In the genomic region with DNA sequence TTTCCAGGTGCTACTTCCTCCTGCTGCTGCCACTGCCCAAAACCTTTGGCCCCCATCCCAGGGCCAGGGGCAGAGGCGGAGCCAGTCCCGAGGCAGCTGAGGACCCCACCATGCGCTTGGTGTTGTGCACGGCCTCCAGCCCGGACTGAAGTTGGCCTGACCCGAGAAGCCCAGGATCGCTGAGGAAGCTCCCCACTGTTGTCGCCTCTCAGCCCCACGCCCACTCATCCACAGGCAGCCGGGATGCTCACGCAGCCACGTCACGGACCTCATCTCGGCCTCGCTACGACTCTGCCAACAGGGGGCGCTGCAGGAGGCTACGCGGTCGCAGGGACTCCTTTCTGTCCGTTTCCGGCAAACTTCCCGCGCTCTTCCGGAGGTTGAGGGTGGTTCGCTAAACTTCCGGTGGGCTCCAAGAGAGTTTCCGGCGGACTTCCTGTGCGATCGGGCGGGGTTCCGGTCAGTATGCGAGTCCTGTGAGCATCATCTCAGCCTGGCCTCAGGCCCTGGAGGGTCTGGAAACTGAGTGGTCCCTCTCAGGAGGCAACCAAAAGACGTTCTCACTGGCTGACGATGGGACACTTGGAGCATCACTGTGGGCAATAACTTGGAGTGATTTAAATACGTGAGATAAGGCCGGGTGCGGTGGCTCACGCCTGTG, we compare ENCODE assay signal across 1 cellular context.
TF ChIP-seq lines count a peak whose summit lies in the region.

No MANE protein-coding gene starts in this region.

TF ChIP-seq in H1, 55 proteins besides CTCF, POLR2A, EP300 and RAD21:
- TF ChIP-seq EZH2 (IDR thresholded peaks at IDR 0.05; ENCODE audit: low read depth, low read length, severe bottlenecking) (no peak), SIRT6 (IDR thresholded peaks at IDR 0.05; ENCODE audit: low read length) (no peak), RNF2 (IDR thresholded peaks at IDR 0.05; ENCODE audit: borderline replicate concordance, low read depth, low read length, missing control alignments, poor library complexity, severe bottlenecking) (no peak), CHD2 (IDR thresholded peaks at IDR 0.05; ENCODE audit: low read length) (no peak), NRF1 (IDR thresholded peaks at IDR 0.05; ENCODE audit: low read depth, low read length) (no peak), HDAC6 (IDR thresholded peaks at IDR 0.05; ENCODE audit: low read depth, low read length) (no peak), SAP30 (IDR thresholded peaks at IDR 0.05; ENCODE audit: insufficient read depth, insufficient replicate concordance, low read length) (no peak), KDM4A (IDR thresholded peaks at IDR 0.05; ENCODE audit: low read depth, low read length, severe bottlenecking) (peak; percentile 40), POLR2AphosphoS5 (IDR thresholded peaks at IDR 0.05; ENCODE audit: low read depth, low read length) (no peak), EGR1 (IDR thresholded peaks at IDR 0.05; ENCODE audit: borderline replicate concordance, low read depth, low read length) (peak; percentile 83; the same call in 1 of the 2 replicates), RBBP5 (IDR thresholded peaks at IDR 0.05; ENCODE audit: borderline replicate concordance, low read depth, low read length) (no peak), ASH2L (IDR thresholded peaks at IDR 0.05; ENCODE audit: low read length) (no peak), CBX8 (IDR thresholded peaks at IDR 0.05; ENCODE audit: borderline replicate concordance, low read depth, low read length) (no peak), JUN (IDR thresholded peaks at IDR 0.05; ENCODE audit: low read depth, low read length) (no peak), BCL11A (IDR thresholded peaks at IDR 0.05; ENCODE audit: low read depth in 2 of 2, low read length in 2 of 2) (no peak), NANOG (IDR thresholded peaks at IDR 0.05; ENCODE audit: insufficient read depth, low read depth, low read length, poor library complexity, severe bottlenecking) (no peak), SIX5 (IDR thresholded peaks at IDR 0.05; ENCODE audit: low read depth, low read length) (no peak), TAF7 (optimal IDR thresholded peaks at IDR 0.05; ENCODE audit: borderline replicate concordance, low read depth, low read length) (no peak), POU5F1 (IDR thresholded peaks at IDR 0.05; ENCODE audit: low read depth, low read length) (no peak), YY1 (IDR thresholded peaks at IDR 0.05; ENCODE audit: low read depth, low read length) (no peak), SP1 (IDR thresholded peaks at IDR 0.05; ENCODE audit: low read depth, low read length) (no peak), SIN3A (conservative IDR thresholded peaks at IDR 0.05 in 1 of 2, IDR thresholded peaks at IDR 0.05 in 1 of 2; ENCODE audit: low read depth in 1 of 2, low read length in 2 of 2) (no peak), GTF2F1 (IDR thresholded peaks at IDR 0.05; ENCODE audit: borderline replicate concordance, low read depth, low read length) (no peak), TAF1 (IDR thresholded peaks at IDR 0.05; ENCODE audit: low read depth, low read length) (0 out of 2 replicates have a peak, but pooled peaks have one; percentile 29), KDM5A (IDR thresholded peaks at IDR 0.05; ENCODE audit: low read length) (no peak), FOSL1 (IDR thresholded peaks at IDR 0.05; ENCODE audit: insufficient read depth, low read depth, low read length) (no peak), CREB1 (IDR thresholded peaks at IDR 0.05) (peak; percentile 88), E2F6 (IDR thresholded peaks at IDR 0.05) (peak; percentile 92), GABPA (IDR thresholded peaks at IDR 0.05; ENCODE audit: borderline replicate concordance, insufficient read depth, low read length) (peak; percentile 94), JUND (IDR thresholded peaks at IDR 0.05; ENCODE audit: low read length) (0 out of 2 replicates have a peak, but pooled peaks have one; percentile 33), ATF3 (IDR thresholded peaks at IDR 0.05; ENCODE audit: insufficient read depth, low read depth, low read length) (no peak), CTBP2 (IDR thresholded peaks at IDR 0.05; ENCODE audit: borderline replicate concordance, insufficient read depth, insufficient read length, low read length) (no peak), BRCA1 (IDR thresholded peaks at IDR 0.05; ENCODE audit: low read depth, low read length) (no peak), MAX (IDR thresholded peaks at IDR 0.05) (peak; percentile 63), TBP (IDR thresholded peaks at IDR 0.05; ENCODE audit: low read depth, low read length) (no peak), CEBPB (IDR thresholded peaks at IDR 0.05; ENCODE audit: low read depth, low read length) (no peak), SRF (IDR thresholded peaks at IDR 0.05; ENCODE audit: low read depth, low read length) (no peak), CHD1 (IDR thresholded peaks at IDR 0.05; ENCODE audit: low read depth, low read length) (no peak), MAFK (IDR thresholded peaks at IDR 0.05; ENCODE audit: low read depth, low read length) (no peak), HDAC2 (IDR thresholded peaks at IDR 0.05; ENCODE audit: borderline replicate concordance in 1 of 2, low read depth in 2 of 2, low read length in 2 of 2) (0 out of 4 replicates have a peak, but pooled peaks of 1 of the 2 experiments have one; percentile 73), TEAD4 (IDR thresholded peaks at IDR 0.05; ENCODE audit: low read depth, low read length) (0 out of 2 replicates have a peak, but pooled peaks have one; percentile 1), SP4 (IDR thresholded peaks at IDR 0.05; ENCODE audit: low read length) (no peak), PHF8 (conservative IDR thresholded peaks at IDR 0.05; ENCODE audit: low read depth, low read length) (no peak), ZNF274 (IDR thresholded peaks at IDR 0.05; ENCODE audit: borderline replicate concordance, extremely low read depth, low read length) (no peak), RFX5 (IDR thresholded peaks at IDR 0.05; ENCODE audit: borderline replicate concordance, low read depth, low read length) (no peak), RXRA (IDR thresholded peaks at IDR 0.05; ENCODE audit: insufficient read depth, low read depth, low read length) (no peak), KDM1A (IDR thresholded peaks at IDR 0.05; ENCODE audit: borderline replicate concordance, low read length) (no peak), CHD7 (IDR thresholded peaks at IDR 0.05; ENCODE audit: insufficient replicate concordance, low read length) (no peak), SUZ12 (IDR thresholded peaks at IDR 0.05; ENCODE audit: low read length) (no peak), TCF12 (IDR thresholded peaks at IDR 0.05; ENCODE audit: low read depth, low read length) (no peak), SP2 (IDR thresholded peaks at IDR 0.05; ENCODE audit: low read length) (no peak), ATF2 (IDR thresholded peaks at IDR 0.05; ENCODE audit: low read length) (0 out of 2 replicates have a peak, but pooled peaks have one; percentile 64), CBX5 (IDR thresholded peaks at IDR 0.05; ENCODE audit: low read depth, low read length) (no peak), BACH1 (IDR thresholded peaks at IDR 0.05; ENCODE audit: low read length) (peak; percentile 81)
- TF ChIP-seq, protein P1, sequence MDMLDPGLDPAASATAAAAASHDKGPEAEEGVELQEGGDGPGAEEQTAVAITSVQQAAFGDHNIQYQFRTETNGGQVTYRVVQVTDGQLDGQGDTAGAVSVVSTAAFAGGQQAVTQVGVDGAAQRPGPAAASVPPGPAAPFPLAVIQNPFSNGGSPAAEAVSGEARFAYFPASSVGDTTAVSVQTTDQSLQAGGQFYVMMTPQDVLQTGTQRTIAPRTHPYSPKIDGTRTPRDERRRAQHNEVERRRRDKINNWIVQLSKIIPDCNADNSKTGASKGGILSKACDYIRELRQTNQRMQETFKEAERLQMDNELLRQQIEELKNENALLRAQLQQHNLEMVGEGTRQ (IDR thresholded peaks at IDR 0.05; ENCODE audit: low read length): no peak
